In genomic region chr6:31857774-31858173, GRCh38 we compare ENCODE assay signal across 7 cellular contexts. TPM values are rescaled to one million over a fixed set of nuclear protein-coding genes. Genes with fewer than 3 reads are reported as not detected.
"Had no signal": no experiment of that assay in that cellular context is flagged by ENCODE, and none has a peak within 500 bp of the region (broad histone marks: within the 10 kb centered on the region; RNA-seq: fewer than 3 reads in every experiment).

No MANE protein-coding gene starts in this region.

RNA-seq across cellular contexts. Expression of gene SLC44A4, which starts 21.0 kb away (rescaled TPM):
- total RNA-seq: activated B cell treated with CpG ODN at 0.5 μM for 24 hours; activated CD4-positive, alpha-beta T cell treated with anti-CD3 and anti-CD28 coated beads, Interleukin-2, amount 10 ng/mL, durations not matched to agents 24 days and 14 days; activated CD8-positive, alpha-beta memory T cell treated with anti-CD3 and anti-CD28 coated beads, Interleukin-2, amount 10 ng/mL, durations not matched to agents 7 days and 5 days; cardiac muscle cell; cerebellum; T-helper 1 cell treated with Interleukin-12 subunit alpha and Interleukin-12 subunit beta and Interleukin-4 antibody, amounts not matched to agents 30 ng/mL and 1 ng/mL, for 36 hours; T-helper 2 cell treated with Interferon-gamma antibody and Interleukin-4, amounts not matched to agents 100 ng/mL and 5 ng/mL, for 36 hours had no signal
